9 cellular contexts compared by ENCODE assay signal in the genomic region with DNA sequence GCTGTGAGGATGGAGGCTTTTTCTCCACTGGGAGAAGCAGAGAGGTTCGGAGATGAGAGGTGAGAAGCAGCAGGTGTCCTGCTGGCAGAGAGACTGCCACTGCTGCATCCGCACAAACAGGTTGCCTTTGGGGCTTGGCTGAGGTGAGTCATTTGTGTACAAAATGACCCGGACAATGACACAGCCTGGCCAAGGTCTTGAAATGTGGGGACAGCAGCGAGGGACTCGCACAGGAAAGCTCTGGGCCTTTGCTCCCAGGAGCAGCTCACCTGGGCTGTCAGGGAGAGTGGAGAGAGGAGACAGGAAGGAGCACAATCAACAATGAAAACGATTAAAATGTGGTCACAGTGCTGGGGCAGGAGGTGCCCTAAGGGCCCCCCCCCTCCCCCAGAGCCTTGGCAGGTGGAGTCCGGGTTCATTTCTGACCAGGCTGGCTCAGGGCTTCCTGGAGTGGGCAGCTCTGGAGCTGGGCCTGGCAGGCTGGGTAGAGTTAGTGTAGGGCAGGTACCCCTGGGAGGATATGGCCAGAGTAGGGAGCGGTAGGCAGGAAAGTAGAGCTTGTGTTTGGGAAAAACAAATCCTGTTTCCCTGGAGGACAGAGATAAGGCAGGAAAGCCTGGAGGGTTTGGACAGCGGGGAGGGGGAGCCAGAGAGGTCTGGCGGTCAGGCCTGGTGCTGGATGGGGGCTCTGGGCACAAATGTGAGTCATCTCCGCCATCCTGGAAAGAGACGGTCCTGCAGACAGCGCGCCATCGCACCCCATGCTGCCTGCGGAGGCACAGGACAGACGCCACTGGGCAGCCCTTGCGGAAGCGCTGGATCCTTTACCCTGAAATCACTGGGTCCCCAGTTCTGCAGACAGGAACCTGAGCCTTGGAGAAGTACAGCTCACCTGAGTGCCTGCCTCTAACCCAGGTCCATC. TPM values are rescaled to one million over a fixed set of nuclear protein-coding genes. Genes with fewer than 3 reads are reported as not detected.
A peak's percentile ranks its signal among the peaks of the same experiment; 100 is the strongest.
DNase-seq lines count a peak whose midpoint lies in the region; ATAC-seq and TF ChIP-seq lines count a peak whose summit lies in the region.
"Had no signal": no experiment of that assay in that cellular context is flagged by ENCODE, and none has a peak within 500 bp of the region (broad histone marks: within the 10 kb centered on the region; RNA-seq: fewer than 3 reads in every experiment).

No MANE protein-coding gene starts in this region.

- no peak for TF ChIP-seq POLR2A in upper lobe of left lung (IDR thresholded peaks at IDR 0.05)

- CTCF ChIA-PET in activated naive CD4-positive, alpha-beta T cell treated with anti-CD3 and anti-CD28 coated beads, Interleukin-2, amount 10 ng/mL, durations not matched to agents 7 days and 5 days (lab: Charles Lee), result interaction anchor here (1.4 to 1.5 kb wide), 2 partner anchors 12 to 38 kb away, joined by 3 to 6 read pairs; no protein-coding TSS in a partner anchor

- intact Hi-C loops in left colon (cut with DNase I, micrococcal nuclease), result no loop called here

- no peak for DNase-seq in activated naive CD4-positive, alpha-beta T cell treated with anti-CD3 and anti-CD28 coated beads, Interleukin-2, amount 10 ng/mL, durations not matched to agents 7 days and 5 days
- DNase-seq in activated naive CD4-positive, alpha-beta T cell (lab: John Stamatoyannopoulos, UW), result no peak
- no peak for DNase-seq in activated naive CD8-positive, alpha-beta T cell treated with anti-CD3 and anti-CD28 coated beads for 36 hours
- peak; percentile 50 to 75 for DNase-seq in left colon
- peak; percentile 59 to 66 for DNase-seq in upper lobe of left lung
- DNase-seq in stimulated activated CD4-positive, alpha-beta T cell treated with anti-CD3 and anti-CD28 coated beads, Interleukin-15, amount 100 ng/mL, for 24 hours, result no peak
- DNase-seq in stimulated activated CD4-positive, alpha-beta T cell treated with anti-CD3 and anti-CD28 coated beads, Interleukin-1b, Interleukin-23, amount 100 ng/mL, for 48 hours, result no peak
- no peak for DNase-seq in G401 (ENCODE audit: low spot score)
- DNase-seq: stimulated activated CD4-positive, alpha-beta T cell treated with anti-CD3 and anti-CD28 coated beads, Interleukin-12 subunit alpha, Interleukin-12 subunit beta, amount 100 ng/mL, for 4 hours had no signal

- WGBS in upper lobe of left lung, 2 donors, result 45 to 60% methylated on average over 12 to 19 of the region's 19 CpGs

- H3K4me1 ChIP-seq in upper lobe of left lung, result peaks cover 42 to 49% (median 45%) of the 10 kb centered on the region in 4 donors

- in situ Hi-C loops in G401 (cut with HindIII; ENCODE audit: low sequenced_read_pairs), result no loop called here

- peaks cover 44% of the 10 kb centered on the region for H3K4me1 Mint-ChIP-seq in activated naive CD4-positive, alpha-beta T cell treated with anti-CD3 and anti-CD28 coated beads, Interleukin-2, amount 10 ng/mL, durations not matched to agents 7 days and 5 days
- peaks cover 22% of the 10 kb centered on the region for H3K4me1 Mint-ChIP-seq in activated naive CD8-positive, alpha-beta T cell treated with anti-CD3 and anti-CD28 coated beads for 36 hours

- no peaks in the 10 kb centered on the region for H3K27me3 ChIP-seq in upper lobe of left lung

- peak overlapping the region; percentile 30 to 60 (median 58) for H3K27ac ChIP-seq in upper lobe of left lung

- no peak for TF ChIP-seq EP300 in upper lobe of left lung (IDR thresholded peaks at IDR 0.05)

- peaks cover 18% of the 10 kb centered on the region for H3K9me3 Mint-ChIP-seq in activated naive CD4-positive, alpha-beta T cell treated with anti-CD3 and anti-CD28 coated beads, Interleukin-2, amount 10 ng/mL, durations not matched to agents 7 days and 5 days
- peaks cover 10% of the 10 kb centered on the region for H3K9me3 Mint-ChIP-seq in activated naive CD8-positive, alpha-beta T cell treated with anti-CD3 and anti-CD28 coated beads for 36 hours

- ATAC-seq in left colon, result peak; percentile 45
- peak in 1 of 2 donors; percentile 53 for ATAC-seq in upper lobe of left lung (ENCODE audit: low FRiP score in 2 of 2)

- H3K36me3 Mint-ChIP-seq in activated naive CD4-positive, alpha-beta T cell treated with anti-CD3 and anti-CD28 coated beads, Interleukin-2, amount 10 ng/mL, durations not matched to agents 7 days and 5 days, result peaks cover 2% of the 10 kb centered on the region
- no peaks in the 10 kb centered on the region for H3K36me3 Mint-ChIP-seq in activated naive CD8-positive, alpha-beta T cell treated with anti-CD3 and anti-CD28 coated beads for 36 hours

- H3K27me3 Mint-ChIP-seq in activated naive CD4-positive, alpha-beta T cell treated with anti-CD3 and anti-CD28 coated beads, Interleukin-2, amount 10 ng/mL, durations not matched to agents 7 days and 5 days, result peaks cover 46% of the 10 kb centered on the region
- H3K27me3 Mint-ChIP-seq in activated naive CD8-positive, alpha-beta T cell treated with anti-CD3 and anti-CD28 coated beads for 36 hours, result no peaks in the 10 kb centered on the region

- no peak for TF ChIP-seq CTCF in upper lobe of left lung (IDR thresholded peaks at IDR 0.05)

- peaks cover 0 to 12% (median 3%) of the 10 kb centered on the region in 4 donors for H3K9me3 ChIP-seq in upper lobe of left lung

- peak overlapping the region in 1 of 4 donors; percentile 59 for H3K4me3 ChIP-seq in upper lobe of left lung

- peak overlapping the region; percentile 87 for H3K27ac Mint-ChIP-seq in activated naive CD4-positive, alpha-beta T cell treated with anti-CD3 and anti-CD28 coated beads, Interleukin-2, amount 10 ng/mL, durations not matched to agents 7 days and 5 days
- H3K27ac Mint-ChIP-seq in activated naive CD8-positive, alpha-beta T cell treated with anti-CD3 and anti-CD28 coated beads for 36 hours, result peak overlapping the region; percentile 73

- no peaks in the 10 kb centered on the region for H3K36me3 ChIP-seq in upper lobe of left lung

- peak overlapping the region; percentile 79 for H3K4me3 Mint-ChIP-seq in activated naive CD4-positive, alpha-beta T cell treated with anti-CD3 and anti-CD28 coated beads, Interleukin-2, amount 10 ng/mL, durations not matched to agents 7 days and 5 days
- peak overlapping the region; percentile 66 for H3K4me3 Mint-ChIP-seq in activated naive CD8-positive, alpha-beta T cell treated with anti-CD3 and anti-CD28 coated beads for 36 hours

RNA-seq across cellular contexts. Expression of a gene that starts 37.8 kb away (rescaled TPM):
- under 1 TPM; 0.04 to 0.14 TPM for total RNA-seq in activated naive CD8-positive, alpha-beta T cell treated with anti-CD3 and anti-CD28 coated beads for 36 hours
- total RNA-seq in left colon (1 to 10 TPM; 1.8 to 4.9 TPM), upper lobe of left lung (100 to 1,000 TPM in 2 of 6 donors, 10 to 100 TPM in 4; 45.1 to 145 (median 80.1) TPM)
- total RNA-seq in G401 (2014; rRNA removed; shearing (Covaris generic)), result 5.5 and 10.1 TPM in 2 replicates

RNA-seq across cellular contexts. Expression of a gene that starts 44.9 kb away (rescaled TPM):
- 10 to 100 TPM; 20.7 to 20.9 TPM for total RNA-seq in activated naive CD8-positive, alpha-beta T cell treated with anti-CD3 and anti-CD28 coated beads for 36 hours
- total RNA-seq in left colon (100 to 1,000 TPM; 178 to 213 TPM), upper lobe of left lung (100 to 1,000 TPM in 3 of 6 donors, 10 to 100 TPM in 3; 59.8 to 302 (median 104) TPM)
- total RNA-seq in G401 (2014; rRNA removed; shearing (Covaris generic)), result 23.5 and 45.4 TPM in 2 replicates

Comparison
In these comparisons a context has a peak if more than half of its experiments do, and no peak if none do; other contexts are left out.
1. DNase-seq: peak in left colon (2 of 2) and upper lobe of left lung (2 of 2); none in activated naive CD4-positive, alpha-beta T cell treated with anti-CD3 and anti-CD28 coated beads, Interleukin-2, amount 10 ng/mL, durations not matched to agents 7 days and 5 days (single experiment), activated naive CD4-positive, alpha-beta T cell (0 of 4), activated naive CD8-positive, alpha-beta T cell treated with anti-CD3 and anti-CD28 coated beads for 36 hours (single experiment), stimulated activated CD4-positive, alpha-beta T cell treated with anti-CD3 and anti-CD28 coated beads, Interleukin-15, amount 100 ng/mL, for 24 hours (single experiment), stimulated activated CD4-positive, alpha-beta T cell treated with anti-CD3 and anti-CD28 coated beads, Interleukin-1b, Interleukin-23, amount 100 ng/mL, for 48 hours (single experiment) and G401 (single experiment).